8 cellular contexts compared by ENCODE assay signal in genomic region chr15:74983725-74984231, GRCh38. TPM values are rescaled to one million over a fixed set of nuclear protein-coding genes. Genes with fewer than 3 reads are reported as not detected.
DNase-seq lines count a peak whose midpoint lies in the region; ATAC-seq and TF ChIP-seq lines count a peak whose summit lies in the region.

No MANE protein-coding gene starts in this region.

- no peaks in the 10 kb centered on the region for H3K9me3 Mint-ChIP-seq in activated naive CD8-positive, alpha-beta T cell treated with anti-CD3 and anti-CD28 coated beads, Interleukin-2, amount 10 ng/mL, durations not matched to agents 7 days and 5 days

- ATAC-seq in activated naive CD8-positive, alpha-beta T cell treated with anti-CD3 and anti-CD28 coated beads, Interleukin-2, amount 10 ng/mL, durations not matched to agents 7 days and 5 days (ENCODE audit: low read depth), result peak; percentile 56

- no peaks in the 10 kb centered on the region for H3K79me2 ChIP-seq in SK-N-SH (ENCODE audit: insufficient read depth)

- H3K27ac ChIP-seq in SK-N-SH (ENCODE audit: low read depth in 2 of 2, low read length in 1 of 2), result no peak overlapping the region

- peaks cover 0 to 1% of the 10 kb centered on the region in 2 experiments; a peak in 1 of 4 replicates for H3K4me1 ChIP-seq in SK-N-SH (ENCODE audit: control insufficient read depth in 1 of 2, insufficient read depth in 2 of 2, low read depth in 1 of 2, low read length in 1 of 2)

- no peaks in the 10 kb centered on the region for H3K9me3 ChIP-seq in SK-N-SH

- no peaks in the 10 kb centered on the region for H4K20me1 ChIP-seq in SK-N-SH (ENCODE audit: insufficient read depth)

- TF ChIP-seq CTCF in SK-N-SH (IDR thresholded peaks at IDR 0.05), result no peak

- CTCF ChIA-PET in SK-N-SH (lab: Yijun Ruan, JAX), result interaction anchor here (1.2 to 2.1 kb wide), 2 partner anchors 33 to 352 kb away, joined by 4 read pairs; no protein-coding TSS in a partner anchor

- H3K27ac Mint-ChIP-seq in activated naive CD8-positive, alpha-beta T cell treated with anti-CD3 and anti-CD28 coated beads, Interleukin-2, amount 10 ng/mL, durations not matched to agents 7 days and 5 days, result no peak overlapping the region

- no peaks in the 10 kb centered on the region for H3K36me3 Mint-ChIP-seq in activated naive CD8-positive, alpha-beta T cell treated with anti-CD3 and anti-CD28 coated beads, Interleukin-2, amount 10 ng/mL, durations not matched to agents 7 days and 5 days

- peaks cover 8% of the 10 kb centered on the region for H3K27me3 Mint-ChIP-seq in activated naive CD8-positive, alpha-beta T cell treated with anti-CD3 and anti-CD28 coated beads, Interleukin-2, amount 10 ng/mL, durations not matched to agents 7 days and 5 days

- H3K4me3 Mint-ChIP-seq in activated naive CD8-positive, alpha-beta T cell treated with anti-CD3 and anti-CD28 coated beads, Interleukin-2, amount 10 ng/mL, durations not matched to agents 7 days and 5 days, result peak overlapping the region; percentile 6

- peaks cover 3% of the 10 kb centered on the region for H3F3A ChIP-seq in SK-N-SH (replicated peaks; ENCODE audit: insufficient read depth)

- H3K4me3 ChIP-seq in SK-N-SH (ENCODE audit: low read depth in 2 of 2, low read length in 1 of 2), result no peak overlapping the region

- no peaks in the 10 kb centered on the region for H3K9me2 ChIP-seq in SK-N-SH

- no peak overlapping the region for H3K9ac ChIP-seq in SK-N-SH

- TF ChIP-seq EP300 in SK-N-SH (IDR thresholded peaks at IDR 0.05; ENCODE audit: borderline replicate concordance in 1 of 2, low read depth in 1 of 2, low read length in 1 of 2), result no peak

- no peak overlapping the region for H2AFZ ChIP-seq in SK-N-SH (ENCODE audit: low read depth)

- H3K4me2 ChIP-seq in SK-N-SH, result no peak overlapping the region

- peaks cover 6% of the 10 kb centered on the region for H3K4me1 Mint-ChIP-seq in activated naive CD8-positive, alpha-beta T cell treated with anti-CD3 and anti-CD28 coated beads, Interleukin-2, amount 10 ng/mL, durations not matched to agents 7 days and 5 days

- POLR2A ChIA-PET in activated naive CD8-positive, alpha-beta T cell treated with anti-CD3 and anti-CD28 coated beads, Interleukin-2, amount 10 ng/mL, durations not matched to agents 7 days and 5 days (lab: Charles Lee), result no interaction called here
- POLR2A ChIA-PET in SK-N-SH (lab: Yijun Ruan, JAX), result no interaction called here

- WGBS in SK-N-SH (ENCODE audit: low lambda C conversion rate), result 29% methylated on average over 4 of the region's 4 CpGs

- peak; percentile 29 to 33 for DNase-seq in activated CD4-positive, alpha-beta T cell treated with anti-CD3 and anti-CD28 coated beads for 24 hours (ENCODE audit: low read depth in 2 of 2)
- DNase-seq in activated CD4-positive, alpha-beta T cell treated with anti-CD3 and anti-CD28 coated beads for 1 hour, result no peak
- DNase-seq in NOMO-1 treated with DMSO at 0.1 percent for 48 hours (lab: John Stamatoyannopoulos, UW; ENCODE audit: unreplicated experiment), result peak; percentile 68
- no peak for DNase-seq in activated naive CD8-positive, alpha-beta T cell treated with anti-CD3 and anti-CD28 coated beads, Interleukin-2, amount 10 ng/mL, durations not matched to agents 7 days and 5 days
- peak; percentile 15 to 18 for DNase-seq in stimulated activated CD8-positive, alpha-beta memory T cell treated with anti-CD3 and anti-CD28 coated beads, Interleukin-7, amount 100 ng/mL, for 4 hours (ENCODE audit: low read depth in 2 of 2)
- DNase-seq in NCI-H1694 treated with DMSO at 0.1 percent for 48 hours (lab: John Stamatoyannopoulos, UW), result no peak
- no peak for DNase-seq in SK-N-SH
- no peak for DNase-seq in NCI-H1105 (lab: John Stamatoyannopoulos, UW)

- H3K36me3 ChIP-seq in SK-N-SH (replicated peaks in 1 of 2; ENCODE audit: control insufficient read depth in 1 of 2, insufficient read depth in 2 of 2, low read length in 1 of 2), result no peaks in the 10 kb centered on the region

- H3K27me3 ChIP-seq in SK-N-SH (ENCODE audit: insufficient read depth), result no peaks in the 10 kb centered on the region

- TF ChIP-seq RAD21 in SK-N-SH (IDR thresholded peaks at IDR 0.05; ENCODE audit: low read length), result no peak

TF ChIP-seq in SK-N-SH, 30 proteins besides CTCF, POLR2A, EP300 and RAD21:
- TF ChIP-seq ELF1 (IDR thresholded peaks at IDR 0.05) (no peak), GABPA (IDR thresholded peaks at IDR 0.05; ENCODE audit: low read depth) (no peak), USF1 (IDR thresholded peaks at IDR 0.05; ENCODE audit: borderline replicate concordance, low read depth) (no peak), MXI1 (IDR thresholded peaks at IDR 0.05; ENCODE audit: low read depth, low read length) (no peak), TEAD4 (IDR thresholded peaks at IDR 0.05; ENCODE audit: borderline replicate concordance, insufficient read depth) (no peak), FOXJ3 (CRISPR knock-in tag; IDR thresholded peaks at IDR 0.05) (no peak), RCOR1 (IDR thresholded peaks at IDR 0.05; ENCODE audit: low read length) (no peak), MAX (IDR thresholded peaks at IDR 0.05; ENCODE audit: low read depth) (no peak), NRF1 (IDR thresholded peaks at IDR 0.05; ENCODE audit: low read depth, low read length) (no peak), SMC3 (IDR thresholded peaks at IDR 0.05; ENCODE audit: low read depth, low read length) (no peak), SIN3A (IDR thresholded peaks at IDR 0.05; ENCODE audit: borderline replicate concordance, low read depth, low read length) (no peak), JUND (IDR thresholded peaks at IDR 0.05) (no peak), FOXM1 (IDR thresholded peaks at IDR 0.05; ENCODE audit: low read depth) (no peak), YY1 (IDR thresholded peaks at IDR 0.05; ENCODE audit: low read depth) (no peak)

RNA-seq across cellular contexts. Expression of gene SCAMP5, which starts 11.6 kb away (rescaled TPM):
- total RNA-seq in activated naive CD8-positive, alpha-beta T cell treated with anti-CD3 and anti-CD28 coated beads, Interleukin-2, amount 10 ng/mL, durations not matched to agents 7 days and 5 days, result under 1 TPM in 1 of 2 experiments, not detected in 1; 0.22 TPM
- polyA plus RNA-seq in SK-N-SH (2012; rRNA removed), result 27.9 and 32.7 TPM in 2 replicates
- 17.4 and 22.3 TPM in 2 replicates for polyA plus RNA-seq in SK-N-SH (2012; cell fraction: cytosol; rRNA removed)
- polyA plus RNA-seq in SK-N-SH (2012; cell fraction: nucleus; rRNA removed), result 40.8 and 49.0 TPM in 2 replicates

RNA-seq across cellular contexts. Expression of gene RPP25, which starts 27.2 kb away (rescaled TPM):
- 1 to 10 TPM; 3.5 to 4.2 TPM for total RNA-seq in activated naive CD8-positive, alpha-beta T cell treated with anti-CD3 and anti-CD28 coated beads, Interleukin-2, amount 10 ng/mL, durations not matched to agents 7 days and 5 days
- polyA plus RNA-seq in SK-N-SH (2012; rRNA removed), result 1.7 TPM in 2 replicates
- polyA plus RNA-seq in SK-N-SH (2012; cell fraction: cytosol; rRNA removed), result 1.3 and 2.2 TPM in 2 replicates
- 0.82 and 0.92 TPM in 2 replicates for polyA plus RNA-seq in SK-N-SH (2012; cell fraction: nucleus; rRNA removed)

RNA-seq across cellular contexts. Expression of gene PPCDC, which starts 39.6 kb away (rescaled TPM):
- 10 to 100 TPM; 16.0 to 16.7 TPM for total RNA-seq in activated naive CD8-positive, alpha-beta T cell treated with anti-CD3 and anti-CD28 coated beads, Interleukin-2, amount 10 ng/mL, durations not matched to agents 7 days and 5 days
- 19.8 and 20.7 TPM in 2 replicates for polyA plus RNA-seq in SK-N-SH (2012; rRNA removed)
- 8.5 and 11.6 TPM in 2 replicates for polyA plus RNA-seq in SK-N-SH (2012; cell fraction: cytosol; rRNA removed)
- polyA plus RNA-seq in SK-N-SH (2012; cell fraction: nucleus; rRNA removed), result 20.1 and 21.1 TPM in 2 replicates

RNA-seq across cellular contexts. Expression of gene COX5A, which starts 45.9 kb away (rescaled TPM):
- 100 to 1,000 TPM; 220 to 222 TPM for total RNA-seq in activated naive CD8-positive, alpha-beta T cell treated with anti-CD3 and anti-CD28 coated beads, Interleukin-2, amount 10 ng/mL, durations not matched to agents 7 days and 5 days
- 112 and 158 TPM in 2 replicates for polyA plus RNA-seq in SK-N-SH (2012; rRNA removed)
- polyA plus RNA-seq in SK-N-SH (2012; cell fraction: cytosol; rRNA removed), result 226 and 272 TPM in 2 replicates
- polyA plus RNA-seq in SK-N-SH (2012; cell fraction: nucleus; rRNA removed), result 69.9 and 72.9 TPM in 2 replicates

Comparison
In these comparisons a context has a peak if more than half of its experiments do, and no peak if none do; other contexts are left out.
1. DNase-seq: peak in activated CD4-positive, alpha-beta T cell treated with anti-CD3 and anti-CD28 coated beads for 24 hours (2 of 2), NOMO-1 treated with DMSO at 0.1 percent for 48 hours (single experiment) and stimulated activated CD8-positive, alpha-beta memory T cell treated with anti-CD3 and anti-CD28 coated beads, Interleukin-7, amount 100 ng/mL, for 4 hours (2 of 2); none in activated CD4-positive, alpha-beta T cell treated with anti-CD3 and anti-CD28 coated beads for 1 hour (single experiment), activated naive CD8-positive, alpha-beta T cell treated with anti-CD3 and anti-CD28 coated beads, Interleukin-2, amount 10 ng/mL, durations not matched to agents 7 days and 5 days (single experiment), NCI-H1694 treated with DMSO at 0.1 percent for 48 hours (single experiment), SK-N-SH (single experiment) and NCI-H1105 (single experiment).